In genomic region chr10:13630231-13630630, GRCh38 we compare ENCODE assay signal across 24 cellular contexts.
"Had no signal": no experiment of that assay in that cellular context is flagged by ENCODE, and none has a peak within 500 bp of the region (broad histone marks: within the 10 kb centered on the region; RNA-seq: fewer than 3 reads in every experiment).

No MANE protein-coding gene starts in this region.

- H3K27me3 Mint-ChIP-seq: dendritic cell treated with granulocyte-macrophage colony-stimulating factor and Interleukin-4, amounts not matched to agents 40 ng/mL and 50 ng/mL, for 4 days; memory B cell; naive thymus-derived CD8-positive, alpha-beta T cell; stimulated activated naive B cell treated with anti-CD40 and anti-IgM and Interleukin-4, amounts not matched to agents 10 μg/mL and 1 μg/mL and 100 μg/mL, for 72 hours; stimulated activated naive CD8-positive, alpha-beta T cell treated with anti-CD3 and anti-CD28 coated beads, Interleukin-15, Interleukin-2, amounts not matched to agents 100 ng/mL and 50 ng/mL, for 24 hours had no signal

- H3K27ac Mint-ChIP-seq: dendritic cell treated with granulocyte-macrophage colony-stimulating factor and Interleukin-4, amounts not matched to agents 40 ng/mL and 50 ng/mL, for 4 days; endodermal cell; memory B cell; naive thymus-derived CD8-positive, alpha-beta T cell; stimulated activated naive B cell treated with anti-CD40 and anti-IgM and Interleukin-4, amounts not matched to agents 10 μg/mL and 1 μg/mL and 100 μg/mL, for 72 hours; stimulated activated naive CD8-positive, alpha-beta T cell treated with anti-CD3 and anti-CD28 coated beads, Interleukin-15, Interleukin-2, amounts not matched to agents 100 ng/mL and 50 ng/mL, for 24 hours had no signal

- DNase-seq: effector CD8-positive, alpha-beta T cell; endodermal cell; foreskin keratinocyte; heart left ventricle; hippocampal formation; left cardiac atrium; left ventricle myocardium superior; lower lobe of right lung; naive thymus-derived CD8-positive, alpha-beta T cell; pancreas; right lobe of liver; small intestine; stimulated activated CD4-positive, alpha-beta T cell treated with anti-CD3 and anti-CD28 coated beads, Interleukin-15, amount 100 ng/mL, for 24 hours; stimulated activated CD4-positive, alpha-beta T cell treated with anti-CD3 and anti-CD28 coated beads, Interleukin-2, amount 100 ng/mL, for 48 hours; stimulated activated naive B cell treated with anti-CD40 and anti-IgM and Interleukin-4, amounts not matched to agents 10 μg/mL and 1 μg/mL and 100 μg/mL, for 72 hours; transverse colon had no signal

- H3K27me3 ChIP-seq: esophagus muscularis mucosa, foreskin keratinocyte, gastroesophageal sphincter, heart left ventricle, neutrophil, pancreas, right lobe of liver, transverse colon, vagina had no signal

- H3K4me3 ChIP-seq: esophagus muscularis mucosa, gastroesophageal sphincter, heart left ventricle, lower lobe of right lung, pancreas, right lobe of liver, thoracic aorta, transverse colon, vagina had no signal

- H3K36me3 ChIP-seq: pancreas had no signal

- H3K9me3 Mint-ChIP-seq: dendritic cell treated with granulocyte-macrophage colony-stimulating factor and Interleukin-4, amounts not matched to agents 40 ng/mL and 50 ng/mL, for 4 days; endodermal cell; memory B cell; naive thymus-derived CD8-positive, alpha-beta T cell; stimulated activated naive B cell treated with anti-CD40 and anti-IgM and Interleukin-4, amounts not matched to agents 10 μg/mL and 1 μg/mL and 100 μg/mL, for 72 hours; stimulated activated naive CD8-positive, alpha-beta T cell treated with anti-CD3 and anti-CD28 coated beads, Interleukin-15, Interleukin-2, amounts not matched to agents 100 ng/mL and 50 ng/mL, for 24 hours had no signal

- H3K4me1 ChIP-seq: foreskin keratinocyte, lower lobe of right lung, right lobe of liver, vagina had no signal

- ATAC-seq: foreskin keratinocyte; gastroesophageal sphincter; heart left ventricle; left cardiac atrium; left ventricle myocardium superior; lower lobe of right lung; naive thymus-derived CD8-positive, alpha-beta T cell; pancreas; right lobe of liver; stimulated activated naive B cell treated with anti-CD40 and anti-IgM and Interleukin-4, amounts not matched to agents 10 μg/mL and 1 μg/mL and 100 μg/mL, for 72 hours had no signal

- H3K4me3 Mint-ChIP-seq: dendritic cell treated with granulocyte-macrophage colony-stimulating factor and Interleukin-4, amounts not matched to agents 40 ng/mL and 50 ng/mL, for 4 days; endodermal cell; memory B cell; naive thymus-derived CD8-positive, alpha-beta T cell; stimulated activated naive B cell treated with anti-CD40 and anti-IgM and Interleukin-4, amounts not matched to agents 10 μg/mL and 1 μg/mL and 100 μg/mL, for 72 hours; stimulated activated naive CD8-positive, alpha-beta T cell treated with anti-CD3 and anti-CD28 coated beads, Interleukin-15, Interleukin-2, amounts not matched to agents 100 ng/mL and 50 ng/mL, for 24 hours had no signal

- H3K4me1 Mint-ChIP-seq: naive thymus-derived CD8-positive, alpha-beta T cell had no signal

- H3K27ac ChIP-seq: foreskin keratinocyte, lower lobe of right lung, neutrophil, pancreas, right lobe of liver, thoracic aorta, vagina had no signal

- H3K9me3 ChIP-seq: esophagus muscularis mucosa, gastroesophageal sphincter, heart left ventricle, lower lobe of right lung, neutrophil, pancreas, right lobe of liver, thoracic aorta, transverse colon, vagina had no signal
